In the genomic region with DNA sequence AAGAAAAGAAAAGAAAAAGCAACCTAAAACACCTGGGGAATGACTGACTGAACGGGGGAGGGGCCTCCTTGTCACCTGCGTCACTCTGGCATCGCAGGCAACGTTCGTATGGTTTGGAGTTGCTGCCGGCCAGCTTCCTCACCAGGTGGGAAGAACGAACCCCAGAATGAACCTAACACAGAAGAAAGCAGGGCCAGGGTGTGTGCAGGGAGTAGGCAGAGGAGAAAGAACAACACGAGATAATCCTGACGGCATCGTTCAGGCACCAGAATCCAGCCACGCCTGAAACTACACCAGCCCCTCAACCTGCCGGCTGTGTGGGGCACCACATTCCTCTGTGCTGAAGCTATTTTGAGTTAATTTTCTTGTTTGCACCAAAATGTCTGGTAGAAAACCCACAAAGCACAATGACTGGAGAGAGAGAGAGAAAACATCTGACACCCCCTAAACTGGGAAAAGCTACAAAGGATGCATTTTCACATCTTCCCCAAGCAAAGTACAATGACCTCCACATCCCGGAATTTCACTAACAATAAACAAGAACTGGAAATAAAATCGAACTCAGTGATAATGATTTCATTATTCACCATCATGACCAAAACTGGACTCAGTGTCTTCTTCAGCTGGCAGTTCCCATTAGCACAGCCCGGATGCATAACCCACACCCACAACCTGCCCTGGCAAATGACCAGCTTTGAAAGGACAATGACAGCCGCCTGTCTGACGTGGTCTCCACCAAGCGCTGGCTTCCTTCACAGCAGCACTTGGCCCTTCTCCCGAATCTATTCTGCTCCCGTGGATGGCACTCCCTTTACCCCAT, we compare ENCODE assay signal across 16 cellular contexts. TPM values are rescaled to one million over a fixed set of nuclear protein-coding genes. Genes with fewer than 3 reads are reported as not detected.
DNase-seq lines count a peak whose midpoint lies in the region; ATAC-seq lines count a peak whose summit lies in the region.
"Had no signal": no experiment of that assay in that cellular context is flagged by ENCODE, and none has a peak within 500 bp of the region (broad histone marks: within the 10 kb centered on the region; RNA-seq: fewer than 3 reads in every experiment).

No MANE protein-coding gene starts in this region.

- DNase-seq in Right ventricle myocardium superior (peak; percentile 26), cardiac septum (ENCODE audit: low spot score) (no peak), foreskin melanocyte (peak; percentile 52), midbrain (lab: John Stamatoyannopoulos, UW) (peak; percentile 85), NCI-H446 (lab: John Stamatoyannopoulos, UW) (no peak)
- no peak for DNase-seq in stimulated activated CD4-positive, alpha-beta T cell treated with anti-CD3 and anti-CD28 coated beads, Interleukin-4, amount 100 ng/mL, for 4 hours
- no peak for DNase-seq in stimulated activated CD4-positive, alpha-beta T cell treated with anti-CD3 and anti-CD28 coated beads, Interleukin-1b, Interleukin-23, amount 100 ng/mL, for 48 hours
- DNase-seq: activated CD4-positive, CD25-positive, alpha-beta regulatory T cell treated with anti-CD3 and anti-CD28 coated beads, Interleukin-2, amount 50 U/mL, for 72 hours; activated gamma-delta T cell; CD4-positive, alpha-beta memory T cell; erythroblast; kidney; naive thymus-derived CD4-positive, alpha-beta T cell; NCI-H2171; stimulated activated naive CD8-positive, alpha-beta T cell treated with anti-CD3 and anti-CD28 coated beads, Interleukin-15, Interleukin-2, amounts not matched to agents 100 U/mL and 50 U/mL, for 24 hours had no signal

- ATAC-seq in Right ventricle myocardium superior (ENCODE audit: poor library complexity) (no peak), GM21737 (IDR thresholded peaks at IDR 0.05; ENCODE audit: unreplicated experiment) (no peak)
- ATAC-seq: naive thymus-derived CD4-positive, alpha-beta T cell; stimulated activated naive CD8-positive, alpha-beta T cell treated with anti-CD3 and anti-CD28 coated beads, Interleukin-15, Interleukin-2, amounts not matched to agents 100 U/mL and 50 U/mL, for 24 hours had no signal

- intact Hi-C loops in Right ventricle myocardium superior (cut with DNase I), result no loop called here
- intact Hi-C loops in cardiac septum (cut with DNase I), result no loop called here

RNA-seq across cellular contexts. Expression of gene RAB40B, which starts 23.6 kb away (rescaled TPM):
- total RNA-seq in Right ventricle myocardium superior (20.7 TPM), cardiac septum (31.9 TPM)

RNA-seq across cellular contexts. Expression of gene WDR45B, which starts 26.6 kb away (rescaled TPM):
- total RNA-seq in Right ventricle myocardium superior, result 34.3 TPM
- 45.4 TPM for total RNA-seq in cardiac septum

RNA-seq across cellular contexts. Expression of gene FN3KRP, which starts 41.6 kb away (rescaled TPM):
- 13.2 TPM for total RNA-seq in Right ventricle myocardium superior
- 16.2 TPM for total RNA-seq in cardiac septum

Comparison
In these comparisons a context has a peak if more than half of its experiments do, and no peak if none do; other contexts are left out.
1. DNase-seq: peak in Right ventricle myocardium superior (single experiment), foreskin melanocyte (single experiment) and midbrain (single experiment); none in cardiac septum (single experiment), stimulated activated CD4-positive, alpha-beta T cell treated with anti-CD3 and anti-CD28 coated beads, Interleukin-4, amount 100 ng/mL, for 4 hours (0 of 2), stimulated activated CD4-positive, alpha-beta T cell treated with anti-CD3 and anti-CD28 coated beads, Interleukin-1b, Interleukin-23, amount 100 ng/mL, for 48 hours (single experiment) and NCI-H446 (0 of 2).